In the genomic region with DNA sequence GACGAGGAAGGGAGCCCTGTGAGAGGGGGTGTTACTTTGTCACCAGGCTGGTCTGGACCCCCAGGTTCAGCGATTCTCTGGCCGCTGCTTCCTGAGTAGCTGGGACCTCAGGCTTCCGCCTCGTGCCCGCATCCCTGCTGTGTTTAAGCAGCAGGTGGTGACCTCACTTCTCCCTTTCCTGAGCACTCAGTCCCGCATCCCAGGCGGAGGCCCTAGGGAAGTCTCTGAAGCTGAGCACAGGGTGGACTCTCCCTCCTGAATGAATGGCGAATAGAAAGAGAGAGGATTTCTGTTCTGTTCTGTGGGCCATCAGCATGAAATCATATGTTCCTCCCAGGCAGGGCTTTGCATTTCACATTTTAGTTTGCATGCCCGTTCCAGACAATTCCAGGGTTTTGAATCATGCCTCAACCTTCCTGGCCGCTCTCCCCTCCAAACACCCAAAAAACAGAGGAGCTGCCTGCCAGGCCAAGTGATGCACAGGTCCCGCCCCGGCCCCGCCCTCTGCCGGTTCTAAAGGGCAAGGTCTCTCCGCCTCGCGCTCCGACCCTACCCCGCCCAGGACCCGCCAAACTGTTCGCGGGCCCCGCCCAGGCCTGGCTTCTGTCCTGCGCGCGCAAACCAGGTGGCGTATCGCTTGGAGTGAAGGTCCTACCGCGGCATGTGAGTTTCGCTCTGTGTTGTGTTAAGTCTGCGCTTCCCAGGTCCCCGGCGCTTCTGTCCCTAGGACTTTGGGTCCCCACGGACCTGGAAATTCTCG, we compare ENCODE assay signal across 11 cellular contexts. TPM values are rescaled to one million over a fixed set of nuclear protein-coding genes. Genes with fewer than 3 reads are reported as not detected.
DNase-seq lines count a peak whose midpoint lies in the region; ATAC-seq, FAIRE-seq and TF ChIP-seq lines count a peak whose summit lies in the region.
"Had no signal": no experiment of that assay in that cellular context is flagged by ENCODE, and none has a peak within 500 bp of the region (broad histone marks: within the 10 kb centered on the region; RNA-seq: fewer than 3 reads in every experiment).

No MANE protein-coding gene starts in this region.

- H3K9ac ChIP-seq in kidney (ENCODE audit: low read length in 2 of 2) = no peak overlapping the region

- no peak overlapping the region for H3K4me3 Mint-ChIP-seq in stimulated activated naive CD8-positive, alpha-beta T cell treated with anti-CD3 and anti-CD28 coated beads, Interleukin-15, amount 100 ng/mL, for 72 hours
- peak overlapping the region; percentile 74 to 80 (median 76) for H3K4me3 Mint-ChIP-seq in brain

- no peak overlapping the region for H3K27ac Mint-ChIP-seq in stimulated activated naive CD8-positive, alpha-beta T cell treated with anti-CD3 and anti-CD28 coated beads, Interleukin-15, amount 100 ng/mL, for 72 hours
- H3K27ac Mint-ChIP-seq in brain = no peak overlapping the region

- H3K9me3 ChIP-seq in kidney (ENCODE audit: control insufficient read depth in 1 of 2, low read length in 2 of 2) = peaks cover 2 to 14% of the 10 kb centered on the region in 2 donors

- TF ChIP-seq CTCF in brain (conservative IDR thresholded peaks at IDR 0.05) = no peak
- TF ChIP-seq CTCF in kidney (IDR thresholded peaks at IDR 0.05; ENCODE audit: borderline replicate concordance, extremely low read depth, insufficient read depth) = no peak

- peaks cover 18 to 32% of the 10 kb centered on the region in 2 donors for H3K9me3 Mint-ChIP-seq in stimulated activated naive CD8-positive, alpha-beta T cell treated with anti-CD3 and anti-CD28 coated beads, Interleukin-15, amount 100 ng/mL, for 72 hours
- peaks cover 12 to 55% (median 28%) of the 10 kb centered on the region in 5 experiments for H3K9me3 Mint-ChIP-seq in brain

- peaks cover 68% of the 10 kb centered on the region for H3K36me3 Mint-ChIP-seq in brain

- ATAC-seq in stimulated activated naive CD8-positive, alpha-beta T cell treated with anti-CD3 and anti-CD28 coated beads, Interleukin-15, amount 100 ng/mL, for 72 hours = no peak
- no peak for ATAC-seq in stimulated activated naive CD8-positive, alpha-beta T cell treated with anti-CD3 and anti-CD28 coated beads, Interleukin-15, Interleukin-2, amounts not matched to agents 100 U/mL and 50 U/mL, for 24 hours
- ATAC-seq in GM21367 (IDR thresholded peaks at IDR 0.05; ENCODE audit: unreplicated experiment) = no peak

- no peaks in the 10 kb centered on the region for H3K36me3 ChIP-seq in kidney (ENCODE audit: control insufficient read depth in 1 of 2, insufficient read depth in 2 of 2, low read length in 2 of 2)

- peak; percentile 1 to 9 for DNase-seq in stimulated activated naive CD8-positive, alpha-beta T cell treated with anti-CD3 and anti-CD28 coated beads, Interleukin-15, amount 100 ng/mL, for 72 hours
- DNase-seq in stimulated activated naive CD8-positive, alpha-beta T cell treated with anti-CD3 and anti-CD28 coated beads, Interleukin-15, Interleukin-2, amounts not matched to agents 100 U/mL and 50 U/mL, for 24 hours = no peak
- peak; percentile 54 for DNase-seq in kidney
- no peak for DNase-seq in posterior cingulate gyrus
- DNase-seq in COLO829 (ENCODE audit: low spot score) = no peak
- no peak for DNase-seq in NCI-H774 (lab: John Stamatoyannopoulos, UW)
- DNase-seq: activated CD4-positive, alpha-beta T cell treated with anti-CD3 and anti-CD28 coated beads, Interleukin-2, amount 50 U/mL, for 1 hour; NCI-H1930; stimulated activated CD4-positive, alpha-beta T cell treated with anti-CD3 and anti-CD28 coated beads, Interleukin-4, amount 100 ng/mL, for 1 hour had no signal

- no peak for FAIRE-seq in kidney (lab: Jason Lieb, UNC)

- H3K4me1 Mint-ChIP-seq in stimulated activated naive CD8-positive, alpha-beta T cell treated with anti-CD3 and anti-CD28 coated beads, Interleukin-15, amount 100 ng/mL, for 72 hours = no peaks in the 10 kb centered on the region
- H3K4me1 Mint-ChIP-seq in brain = peaks cover 5% of the 10 kb centered on the region

- H3K4me3 ChIP-seq in kidney (ENCODE audit: low read length in 2 of 2) = no peak overlapping the region

- intact Hi-C loops in kidney (cut with DNase I) (no loop called here), posterior cingulate gyrus (cut with DNase I) (no loop called here)

- H3K4me1 ChIP-seq in kidney (ENCODE audit: control insufficient read depth in 1 of 2, insufficient read depth in 1 of 2, low read depth in 1 of 2, low read length in 2 of 2) = no peaks in the 10 kb centered on the region

- H3K27ac ChIP-seq in kidney (ENCODE audit: low read depth in 2 of 2, low read length in 2 of 2) = no peak overlapping the region

- no peaks in the 10 kb centered on the region for H3K27me3 Mint-ChIP-seq in stimulated activated naive CD8-positive, alpha-beta T cell treated with anti-CD3 and anti-CD28 coated beads, Interleukin-15, amount 100 ng/mL, for 72 hours
- peaks cover 14% of the 10 kb centered on the region for H3K27me3 Mint-ChIP-seq in brain

RNA-seq across cellular contexts. Expression of a gene that starts 35.1 kb away (rescaled TPM):
- polyA plus RNA-seq in brain (ENCODE audit: insufficient read depth, low read depth, low replicate concordance) = 1.8 TPM
- total RNA-seq in kidney = 35.8 TPM
- 3.4 TPM for polyA plus RNA-seq in kidney (ENCODE audit: insufficient read depth, low read depth, low replicate concordance)

RNA-seq across cellular contexts. Expression of a gene that starts 39.0 kb away (rescaled TPM):
- 3.7 TPM for polyA plus RNA-seq in brain (ENCODE audit: insufficient read depth, low read depth, low replicate concordance)
- 3.7 TPM for total RNA-seq in kidney
- 0.69 TPM for polyA plus RNA-seq in kidney (ENCODE audit: insufficient read depth, low read depth, low replicate concordance)

Comparison
In these comparisons a context has a peak if more than half of its experiments do, and no peak if none do; other contexts are left out.
1. DNase-seq: peak in stimulated activated naive CD8-positive, alpha-beta T cell treated with anti-CD3 and anti-CD28 coated beads, Interleukin-15, amount 100 ng/mL, for 72 hours (2 of 2) and kidney (single experiment); none in stimulated activated naive CD8-positive, alpha-beta T cell treated with anti-CD3 and anti-CD28 coated beads, Interleukin-15, Interleukin-2, amounts not matched to agents 100 U/mL and 50 U/mL, for 24 hours (single experiment), posterior cingulate gyrus (0 of 10), COLO829 (single experiment) and NCI-H774 (single experiment).
2. H3K4me3 Mint-ChIP-seq: peak in brain (5 of 5); none in stimulated activated naive CD8-positive, alpha-beta T cell treated with anti-CD3 and anti-CD28 coated beads, Interleukin-15, amount 100 ng/mL, for 72 hours (0 of 2).